Comparison of ENCODE assay signal across 21 cellular contexts in the genomic region with DNA sequence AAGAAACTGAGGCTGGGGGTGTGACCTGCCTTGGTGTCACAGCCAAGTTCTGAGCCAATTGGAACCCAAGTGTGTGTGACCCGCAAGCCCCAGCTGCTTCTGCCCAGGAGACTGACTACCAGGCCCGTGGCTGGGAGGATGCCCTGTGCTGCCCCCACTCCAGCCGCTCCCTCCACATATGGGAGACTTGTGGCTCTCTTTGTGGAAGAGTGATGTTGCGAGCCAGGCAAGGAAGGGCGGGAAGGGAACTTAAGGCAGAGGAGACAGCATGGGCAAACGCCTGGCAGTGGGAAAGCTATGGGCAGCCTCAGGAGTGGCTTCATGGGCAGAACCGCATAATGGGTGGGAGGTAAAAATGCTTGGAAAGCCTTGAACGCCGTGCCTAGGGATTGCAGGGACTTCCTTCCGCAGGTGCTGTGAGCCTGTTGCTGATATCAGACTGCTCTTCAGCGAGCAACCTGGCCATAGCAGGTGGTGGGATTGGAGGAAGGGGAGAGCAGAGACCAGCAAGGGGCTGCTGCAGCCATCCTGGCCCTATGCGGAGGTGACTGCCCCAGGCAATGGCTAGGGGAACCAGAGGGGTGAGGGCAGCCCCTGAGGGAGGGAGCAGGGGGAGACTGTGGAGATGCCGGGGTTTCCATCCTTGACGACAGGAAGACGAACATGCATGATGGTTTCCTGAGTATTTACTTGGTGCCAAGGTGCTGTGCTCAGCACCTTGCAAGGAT.
DNase-seq lines count a peak whose midpoint lies in the region; ATAC-seq and TF ChIP-seq lines count a peak whose summit lies in the region.
"Had no signal": no experiment of that assay in that cellular context is flagged by ENCODE, and none has a peak within 500 bp of the region (broad histone marks: within the 10 kb centered on the region; RNA-seq: fewer than 3 reads in every experiment).

No MANE protein-coding gene starts in this region.

- intact Hi-C loops in activated B cell treated with CpG ODN at 0.5 μM for 24 hours (cut with micrococcal nuclease): loop anchor here (1.0 kb wide), 2 partner anchors 17 to 19 kb away; no protein-coding TSS in a partner anchor

- H3K27me3 Mint-ChIP-seq in activated T-cell treated with anti-CD3 and anti-CD28 coated beads, Interleukin-2, amount 50 U/mL, for 24 hours: no peaks in the 10 kb centered on the region
- H3K27me3 Mint-ChIP-seq in activated B cell treated with CpG ODN at 0.5 μM for 24 hours (no peaks in the 10 kb centered on the region), type B pancreatic cell (peaks cover 2% of the 10 kb centered on the region)
- H3K27me3 Mint-ChIP-seq in naive thymus-derived CD8-positive, alpha-beta T cell: no peaks in the 10 kb centered on the region
- H3K27me3 Mint-ChIP-seq: activated CD4-positive, alpha-beta T cell treated with anti-CD3 and anti-CD28 coated beads, Interleukin-2, amount 10 ng/mL, durations not matched to agents 7 days and 5 days had no signal

- CTCF ChIA-PET in activated B cell treated with CpG ODN at 0.5 μM for 24 hours (lab: Charles Lee): interaction anchor here (6.4 kb wide), 1 partner anchor 18 kb away, joined by 28 read pairs; no protein-coding TSS in a partner anchor
- CTCF ChIA-PET in HEK293T (lab: Yijun Ruan, JAX): no interaction called here

- DNase-seq in activated T-cell treated with anti-CD3 and anti-CD28 coated beads, Interleukin-2, amount 50 U/mL, for 24 hours: no peak
- DNase-seq in activated T-cell treated with anti-CD3 and anti-CD28 coated beads, Interleukin-2, amount 50 U/mL, for 1 hour: no peak
- DNase-seq in activated B cell treated with CpG ODN at 0.5 μM for 24 hours (no peak), type B pancreatic cell (ENCODE audit: extremely low spot score, unreplicated experiment) (no peak), HEK293T (ENCODE audit: extremely low spot score) (no peak)
- DNase-seq in naive thymus-derived CD8-positive, alpha-beta T cell: no peak
- DNase-seq: 8988T; activated CD4-positive, alpha-beta T cell treated with anti-CD3 and anti-CD28 coated beads, Interleukin-2, amount 10 ng/mL, durations not matched to agents 7 days and 5 days; activated naive CD4-positive, alpha-beta T cell treated with anti-CD3 and anti-CD28 coated beads, Interleukin-2, amount 50 U/mL, for 16 hours; DMS79; GM23248; hippocampal formation; KBM-7; kidney glomerular epithelial cell; MV-4-11; NCI-H2029; stimulated activated CD4-positive, alpha-beta T cell treated with anti-CD3 and anti-CD28 coated beads, Interleukin-1b, Interleukin-23, amount 100 ng/mL, for 48 hours; substantia nigra; SW 1271 had no signal

- H3K36me3 Mint-ChIP-seq in activated T-cell treated with anti-CD3 and anti-CD28 coated beads, Interleukin-2, amount 50 U/mL, for 24 hours (ENCODE audit: low read depth): peaks cover 7% of the 10 kb centered on the region
- peaks cover 9% of the 10 kb centered on the region for H3K36me3 Mint-ChIP-seq in activated B cell treated with CpG ODN at 0.5 μM for 24 hours (ENCODE audit: low read depth)
- H3K36me3 Mint-ChIP-seq in naive thymus-derived CD8-positive, alpha-beta T cell: peaks cover 5 to 8% (median 7%) of the 10 kb centered on the region in 3 donors
- H3K36me3 Mint-ChIP-seq in type B pancreatic cell: peaks cover 7% of the 10 kb centered on the region

- H3K4me3 Mint-ChIP-seq in activated T-cell treated with anti-CD3 and anti-CD28 coated beads, Interleukin-2, amount 50 U/mL, for 24 hours: no peak overlapping the region
- peak overlapping the region; percentile 70 for H3K4me3 Mint-ChIP-seq in activated B cell treated with CpG ODN at 0.5 μM for 24 hours
- H3K4me3 Mint-ChIP-seq in naive thymus-derived CD8-positive, alpha-beta T cell: peak overlapping the region in 1 of 10 donors; percentile 35
- no peak overlapping the region for H3K4me3 Mint-ChIP-seq in type B pancreatic cell
- H3K4me3 Mint-ChIP-seq: activated CD4-positive, alpha-beta T cell treated with anti-CD3 and anti-CD28 coated beads, Interleukin-2, amount 10 ng/mL, durations not matched to agents 7 days and 5 days had no signal

- H3K9me3 Mint-ChIP-seq in activated T-cell treated with anti-CD3 and anti-CD28 coated beads, Interleukin-2, amount 50 U/mL, for 24 hours: peaks cover 4% of the 10 kb centered on the region
- H3K9me3 Mint-ChIP-seq in activated B cell treated with CpG ODN at 0.5 μM for 24 hours: peaks cover 7% of the 10 kb centered on the region
- H3K9me3 Mint-ChIP-seq in naive thymus-derived CD8-positive, alpha-beta T cell: peaks cover 0 to 5% (median 4%) of the 10 kb centered on the region in 9 donors
- H3K9me3 Mint-ChIP-seq in type B pancreatic cell: no peaks in the 10 kb centered on the region

- POLR2A ChIA-PET in activated B cell treated with CpG ODN at 0.5 μM for 24 hours (lab: Charles Lee) (interaction anchor here (1.2 to 5.1 kb wide), 5 partner anchors 13 to 21 kb away, joined by 3 to 20 read pairs (median 8); no protein-coding TSS in a partner anchor), HEK293T (lab: Yijun Ruan, JAX) (no interaction called here)
- POLR2A ChIA-PET in naive thymus-derived CD8-positive, alpha-beta T cell (lab: Charles Lee): interaction anchor here (0.7 to 1.5 kb wide), 3 partner anchors 19 to 37 kb away, joined by 4 to 6 read pairs (median 5); no protein-coding TSS in a partner anchor

- peak overlapping the region; percentile 41 for H3K27ac Mint-ChIP-seq in activated T-cell treated with anti-CD3 and anti-CD28 coated beads, Interleukin-2, amount 50 U/mL, for 24 hours
- peak overlapping the region; percentile 54 for H3K27ac Mint-ChIP-seq in activated B cell treated with CpG ODN at 0.5 μM for 24 hours
- H3K27ac Mint-ChIP-seq in naive thymus-derived CD8-positive, alpha-beta T cell: peak overlapping the region in 9 of 10 donors; percentile 19 to 87 (median 66)
- peak overlapping the region; percentile 15 for H3K27ac Mint-ChIP-seq in type B pancreatic cell
- H3K27ac Mint-ChIP-seq: activated CD4-positive, alpha-beta T cell treated with anti-CD3 and anti-CD28 coated beads, Interleukin-2, amount 10 ng/mL, durations not matched to agents 7 days and 5 days had no signal

- peaks cover 8% of the 10 kb centered on the region for H3K4me1 Mint-ChIP-seq in activated T-cell treated with anti-CD3 and anti-CD28 coated beads, Interleukin-2, amount 50 U/mL, for 24 hours (ENCODE audit: low read depth)
- H3K4me1 Mint-ChIP-seq in activated B cell treated with CpG ODN at 0.5 μM for 24 hours (peaks cover 38% of the 10 kb centered on the region), type B pancreatic cell (ENCODE audit: unreplicated experiment) (peaks cover 8% of the 10 kb centered on the region)
- peaks cover 26 to 35% (median 33%) of the 10 kb centered on the region in 4 donors for H3K4me1 Mint-ChIP-seq in naive thymus-derived CD8-positive, alpha-beta T cell

- peak; percentile 35 for ATAC-seq in activated B cell treated with CpG ODN at 0.5 μM for 24 hours (ENCODE audit: low read depth)
- no peak for ATAC-seq in naive thymus-derived CD8-positive, alpha-beta T cell
- ATAC-seq in HG02571 (IDR thresholded peaks at IDR 0.05; ENCODE audit: unreplicated experiment): no peak
- no peak for ATAC-seq in HG02610 (IDR thresholded peaks at IDR 0.05; ENCODE audit: unreplicated experiment)

- no peak for TF ChIP-seq CTCF in activated B cell treated with CpG ODN at 0.5 μM for 24 hours (IDR thresholded peaks at IDR 0.05)
- no peak for TF ChIP-seq CTCF in type B pancreatic cell (conservative IDR thresholded peaks at IDR 0.05)

TF ChIP-seq in HEK293T, 16 proteins besides CTCF, POLR2A, EP300 and RAD21:
- no peak for TF ChIP-seq PKNOX1 (IDR thresholded peaks at IDR 0.05)
- no peak for TF ChIP-seq LEF1 (IDR thresholded peaks at IDR 0.05; ENCODE audit: borderline replicate concordance)
- no peak for TF ChIP-seq BHLHE40 (IDR thresholded peaks at IDR 0.05; ENCODE audit: borderline replicate concordance)
- no peak for TF ChIP-seq SP1 (IDR thresholded peaks at IDR 0.05)
- no peak for TF ChIP-seq ELF4 (IDR thresholded peaks at IDR 0.05)
- no peak for TF ChIP-seq TARDBP (IDR thresholded peaks at IDR 0.05)
- no peak for TF ChIP-seq L3MBTL2 (conservative IDR thresholded peaks at IDR 0.05)
- TF ChIP-seq CTBP1 (IDR thresholded peaks at IDR 0.05; ENCODE audit: borderline replicate concordance): no peak
TF ChIP-seq in HEK293T: peak in this region for 0.

Comparison
In these comparisons a context has a peak if more than half of its experiments do, and no peak if none do; other contexts are left out.
1. H3K27ac Mint-ChIP-seq: peak in every context shown above with its lines; median percentile 66 in naive thymus-derived CD8-positive, alpha-beta T cell; 54 in activated B cell treated with CpG ODN at 0.5 μM for 24 hours; 41 in activated T-cell treated with anti-CD3 and anti-CD28 coated beads, Interleukin-2, amount 50 U/mL, for 24 hours; 15 in type B pancreatic cell.